In the genomic region with DNA sequence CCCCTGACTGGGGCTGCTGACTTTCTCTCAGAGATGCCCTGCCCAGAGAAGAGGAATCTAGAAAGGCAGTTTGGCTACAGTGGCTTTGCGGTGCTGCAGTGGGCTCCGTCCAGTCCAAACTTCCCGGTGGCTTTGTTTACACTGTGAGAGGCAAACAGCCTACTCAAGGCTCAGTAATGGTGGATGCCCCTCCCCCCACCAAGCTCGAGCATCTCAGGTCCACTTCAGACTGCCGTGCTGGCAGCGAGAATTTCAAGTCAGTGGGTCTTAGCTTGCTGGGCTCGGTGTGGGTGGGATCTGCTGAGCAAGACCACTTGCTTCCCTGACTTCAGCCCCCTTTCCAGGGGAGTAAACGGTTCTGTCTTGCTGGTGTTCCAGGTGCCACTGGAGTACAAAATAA, we compare ENCODE assay signal across 29 cellular contexts.
"Had no signal": no experiment of that assay in that cellular context is flagged by ENCODE, and none has a peak within 500 bp of the region (broad histone marks: within the 10 kb centered on the region; RNA-seq: fewer than 3 reads in every experiment).

No MANE protein-coding gene starts in this region.

- FAIRE-seq: kidney had no signal

- H3K4me1 ChIP-seq: colonic mucosa, gastrocnemius medialis, prostate gland, right atrium auricular region, spleen, transverse colon, vagina had no signal

- H3K36me3 ChIP-seq: colonic mucosa, gastrocnemius medialis, prostate gland, right atrium auricular region, spleen, thoracic aorta, transverse colon, vagina had no signal

- H3K27me3 Mint-ChIP-seq: dendritic cell treated with granulocyte-macrophage colony-stimulating factor and Interleukin-4, amounts not matched to agents 40 ng/mL and 50 ng/mL, for 4 days; naive B cell; natural killer cell treated with Interleukin-12 subunit alpha and Interleukin-12 subunit beta and Interleukin-15 and Interleukin-18, amount 100 ng/mL, for 72 hours; stimulated activated memory B cell treated with anti-CD40 and anti-IgM and Interleukin-4, amounts not matched to agents 10 μg/mL and 1 μg/mL and 100 μg/mL, for 72 hours; stimulated activated naive CD8-positive, alpha-beta T cell treated with anti-CD3 and anti-CD28 coated beads, Interleukin-15, Interleukin-2, amounts not matched to agents 100 ng/mL and 50 ng/mL, for 24 hours had no signal

- H2AFZ ChIP-seq: hepatocyte had no signal

- H3K4me1 Mint-ChIP-seq: endodermal cell; mesothelial cell of epicardium; naive B cell; neural crest cell; stimulated activated memory B cell treated with anti-CD40 and anti-IgM and Interleukin-4, amounts not matched to agents 10 μg/mL and 1 μg/mL and 100 μg/mL, for 72 hours had no signal

- H3K4me2 ChIP-seq: hepatocyte had no signal

- H3K27ac ChIP-seq: colonic mucosa, epithelial cell of prostate, gastrocnemius medialis, hepatocyte, prostate gland, right atrium auricular region, skin epidermis, spleen, thoracic aorta, transverse colon, vagina had no signal

- H3K36me3 Mint-ChIP-seq: naive B cell; stimulated activated memory B cell treated with anti-CD40 and anti-IgM and Interleukin-4, amounts not matched to agents 10 μg/mL and 1 μg/mL and 100 μg/mL, for 72 hours had no signal

- H3K4me3 Mint-ChIP-seq: dendritic cell treated with granulocyte-macrophage colony-stimulating factor and Interleukin-4, amounts not matched to agents 40 ng/mL and 50 ng/mL, for 4 days; endodermal cell; mesothelial cell of epicardium; naive B cell; natural killer cell treated with Interleukin-12 subunit alpha and Interleukin-12 subunit beta and Interleukin-15 and Interleukin-18, amount 100 ng/mL, for 72 hours; neural crest cell; stimulated activated memory B cell treated with anti-CD40 and anti-IgM and Interleukin-4, amounts not matched to agents 10 μg/mL and 1 μg/mL and 100 μg/mL, for 72 hours; stimulated activated naive CD8-positive, alpha-beta T cell treated with anti-CD3 and anti-CD28 coated beads, Interleukin-15, Interleukin-2, amounts not matched to agents 100 ng/mL and 50 ng/mL, for 24 hours had no signal

- ATAC-seq: esophagus mucosa; gastrocnemius medialis; left lobe of liver; mucosa of descending colon; natural killer cell treated with Interleukin-12 subunit alpha and Interleukin-12 subunit beta and Interleukin-15 and Interleukin-18, amount 100 ng/mL, for 72 hours; stimulated activated memory B cell treated with anti-CD40 and anti-IgM and Interleukin-4, amounts not matched to agents 10 μg/mL and 1 μg/mL and 100 μg/mL, for 72 hours had no signal

- H3K79me2 ChIP-seq: hepatocyte had no signal

- H3K4me3 ChIP-seq: colonic mucosa, gastrocnemius medialis, hepatocyte, mucosa of descending colon, prostate gland, right atrium auricular region, skin epidermis, spleen, thoracic aorta, transverse colon, vagina had no signal

- H3K27me3 ChIP-seq: colonic mucosa, gastrocnemius medialis, hepatocyte, right atrium auricular region, spleen, transverse colon, vagina had no signal

- DNase-seq: colonic mucosa; effector CD8-positive, alpha-beta T cell; endodermal cell; foreskin fibroblast; gastrocnemius medialis; head of caudate nucleus; kidney; mesenchymal stem cell; mucosa of descending colon; naive B cell; nucleus accumbens; spleen; stimulated activated CD4-positive, alpha-beta T cell treated with anti-CD3 and anti-CD28 coated beads, Interleukin-4, amount 100 ng/mL, for 4 hours; transverse colon had no signal

- H3K27ac Mint-ChIP-seq: dendritic cell treated with granulocyte-macrophage colony-stimulating factor and Interleukin-4, amounts not matched to agents 40 ng/mL and 50 ng/mL, for 4 days; endodermal cell; mesothelial cell of epicardium; naive B cell; natural killer cell treated with Interleukin-12 subunit alpha and Interleukin-12 subunit beta and Interleukin-15 and Interleukin-18, amount 100 ng/mL, for 72 hours; stimulated activated memory B cell treated with anti-CD40 and anti-IgM and Interleukin-4, amounts not matched to agents 10 μg/mL and 1 μg/mL and 100 μg/mL, for 72 hours; stimulated activated naive CD8-positive, alpha-beta T cell treated with anti-CD3 and anti-CD28 coated beads, Interleukin-15, Interleukin-2, amounts not matched to agents 100 ng/mL and 50 ng/mL, for 24 hours had no signal

- H3K9me3 ChIP-seq: colonic mucosa, gastrocnemius medialis, mucosa of descending colon, prostate gland, thoracic aorta, transverse colon, vagina had no signal
